Comparison of ENCODE assay signal across 17 cellular contexts in genomic region chr6:138098306-138098705, GRCh38. TPM values are rescaled to one million over a fixed set of nuclear protein-coding genes. Genes with fewer than 3 reads are reported as not detected.
DNase-seq lines count a peak whose midpoint lies in the region; ATAC-seq and TF ChIP-seq lines count a peak whose summit lies in the region.
"Had no signal": no experiment of that assay in that cellular context is flagged by ENCODE, and none has a peak within 500 bp of the region (broad histone marks: within the 10 kb centered on the region; RNA-seq: fewer than 3 reads in every experiment).

No MANE protein-coding gene starts in this region.

- H3K9me3 Mint-ChIP-seq in MCF 10A (ENCODE audit: unreplicated experiment), result no peaks in the 10 kb centered on the region
- H3K9me3 Mint-ChIP-seq in activated naive CD8-positive, alpha-beta T cell treated with anti-CD3 and anti-CD28 coated beads for 36 hours, result peaks cover 2% of the 10 kb centered on the region
- H3K9me3 Mint-ChIP-seq: HFFc6 had no signal

- peak overlapping the region; percentile 59 for H3K27ac Mint-ChIP-seq in MCF 10A (ENCODE audit: low read depth, unreplicated experiment)
- no peak overlapping the region for H3K27ac Mint-ChIP-seq in activated naive CD8-positive, alpha-beta T cell treated with anti-CD3 and anti-CD28 coated beads for 36 hours
- H3K27ac Mint-ChIP-seq: CD14-positive monocyte; CD8-positive, alpha-beta T cell; H9; HFFc6 had no signal

- POLR2A ChIA-PET in MCF 10A (lab: Yijun Ruan, JAX), result interaction anchor here (0.8 to 10.9 kb wide), 7 partner anchors 8 to 298 kb away, joined by 3 to 505 read pairs (median 29); no protein-coding TSS in a partner anchor

- H3K27me3 Mint-ChIP-seq in MCF 10A (ENCODE audit: insufficient read depth, unreplicated experiment), result no peaks in the 10 kb centered on the region
- peaks cover 33% of the 10 kb centered on the region for H3K27me3 Mint-ChIP-seq in activated naive CD8-positive, alpha-beta T cell treated with anti-CD3 and anti-CD28 coated beads for 36 hours

- H3K27ac ChIP-seq in breast epithelium (no peak overlapping the region), esophagus squamous epithelium (peak overlapping the region; percentile 39 to 99 (median 98)), suprapubic skin (peak overlapping the region; percentile 96)
- H3K27ac ChIP-seq: 22Rv1, HL-60 had no signal

- ATAC-seq in HG03378 (IDR thresholded peaks at IDR 0.05; ENCODE audit: unreplicated experiment), result no peak
- ATAC-seq: CD8-positive, alpha-beta T cell had no signal

- 76 to 83% methylated on average over 2 of the region's 2 CpGs for WGBS in esophagus squamous epithelium, 2 donors
- WGBS in suprapubic skin, result 76% methylated on average over 2 of the region's 2 CpGs

- H3K27me3 ChIP-seq in breast epithelium (no peaks in the 10 kb centered on the region), esophagus squamous epithelium (no peaks in the 10 kb centered on the region), suprapubic skin (no peaks in the 10 kb centered on the region)

- no peak for TF ChIP-seq CTCF in MCF 10A (IDR thresholded peaks at IDR 0.05; ENCODE audit: unreplicated experiment)
- TF ChIP-seq CTCF in breast epithelium (IDR thresholded peaks at IDR 0.05), result no peak
- no peak for TF ChIP-seq CTCF in esophagus squamous epithelium (IDR thresholded peaks at IDR 0.05)
- no peak for TF ChIP-seq CTCF in suprapubic skin (IDR thresholded peaks at IDR 0.05)

- H3K4me1 ChIP-seq in breast epithelium (no peaks in the 10 kb centered on the region), esophagus squamous epithelium (peaks cover 0 to 99% (median 6%) of the 10 kb centered on the region in 3 donors), suprapubic skin (peaks cover 42% of the 10 kb centered on the region)

- intact Hi-C loops in MCF 10A (cut with micrococcal nuclease), result no loop called here
- intact Hi-C loops in breast epithelium (cut with DNase I; ENCODE audit: low total_unique reads), result no loop called here
- intact Hi-C loops in esophagus squamous epithelium (cut with DNase I), result no loop called here

- H3K4me3 ChIP-seq in breast epithelium, result no peak overlapping the region
- H3K4me3 ChIP-seq in esophagus squamous epithelium, result no peak overlapping the region
- H3K4me3 ChIP-seq in suprapubic skin, result no peak overlapping the region

- H3K4me3 Mint-ChIP-seq in MCF 10A (ENCODE audit: unreplicated experiment), result no peak overlapping the region
- H3K4me3 Mint-ChIP-seq in activated naive CD8-positive, alpha-beta T cell treated with anti-CD3 and anti-CD28 coated beads for 36 hours, result no peak overlapping the region
- H3K4me3 Mint-ChIP-seq: CD14-positive monocyte; CD8-positive, alpha-beta T cell; H9; HFFc6 had no signal

- BruUV-seq in MCF 10A (replicated peaks; lab: Mats Ljungman, UMichigan), result no TSS peak

- peaks cover 35% of the 10 kb centered on the region for H3K4me1 Mint-ChIP-seq in MCF 10A (ENCODE audit: insufficient read depth, unreplicated experiment)
- H3K4me1 Mint-ChIP-seq in activated naive CD8-positive, alpha-beta T cell treated with anti-CD3 and anti-CD28 coated beads for 36 hours, result no peaks in the 10 kb centered on the region
- H3K4me1 Mint-ChIP-seq: CD14-positive monocyte had no signal

- peaks cover 76% of the 10 kb centered on the region for H3K36me3 Mint-ChIP-seq in MCF 10A (ENCODE audit: insufficient read depth, unreplicated experiment)
- peaks cover 6% of the 10 kb centered on the region for H3K36me3 Mint-ChIP-seq in activated naive CD8-positive, alpha-beta T cell treated with anti-CD3 and anti-CD28 coated beads for 36 hours
- H3K36me3 Mint-ChIP-seq: CD14-positive monocyte; CD8-positive, alpha-beta T cell had no signal

- no peaks in the 10 kb centered on the region for H3K36me3 ChIP-seq in breast epithelium
- H3K36me3 ChIP-seq in esophagus squamous epithelium, result peaks cover 9 to 62% (median 10%) of the 10 kb centered on the region in 3 donors
- H3K36me3 ChIP-seq in suprapubic skin, result peaks cover 19% of the 10 kb centered on the region

- DNase-seq in MCF 10A (ENCODE audit: unreplicated experiment) (no peak), breast epithelium (ENCODE audit: low spot score in 2 of 2) (no peak), esophagus squamous epithelium (lab: John Stamatoyannopoulos, UW) (no peak), suprapubic skin (ENCODE audit: low spot score in 2 of 2) (no peak), anterior cingulate cortex (lab: John Stamatoyannopoulos, UW) (no peak)
- no peak for DNase-seq in activated naive CD8-positive, alpha-beta T cell treated with anti-CD3 and anti-CD28 coated beads for 36 hours
- DNase-seq: Caco-2; CD8-positive, alpha-beta T cell; DND-41; GDM1; GOT3; H9; HFFc6 had no signal

- H3K9me3 ChIP-seq in breast epithelium, result no peaks in the 10 kb centered on the region
- H3K9me3 ChIP-seq in esophagus squamous epithelium, result no peaks in the 10 kb centered on the region
- H3K9me3 ChIP-seq in suprapubic skin, result no peaks in the 10 kb centered on the region
- H3K9me3 ChIP-seq: Caco-2 had no signal

- TF ChIP-seq POLR2A in breast epithelium (IDR thresholded peaks at IDR 0.05) (no peak), esophagus squamous epithelium (IDR thresholded peaks at IDR 0.05) (no peak), suprapubic skin (IDR thresholded peaks at IDR 0.05) (no peak)

- TF ChIP-seq EP300 in suprapubic skin (IDR thresholded peaks at IDR 0.05), result no peak

- CTCF ChIA-PET in MCF 10A (lab: Yijun Ruan, JAX), result interaction anchor here (0.6 to 2.7 kb wide), 3 partner anchors 9 to 96 kb away, joined by 3 to 11 read pairs (median 3); no protein-coding TSS in a partner anchor

RNA-seq across cellular contexts. Expression of gene PERP, which starts 8.9 kb away (rescaled TPM):
- total RNA-seq in MCF 10A (2022) (103 and 120 TPM in 2 replicates), breast epithelium (100 to 1,000 TPM in 1 of 3 donors, 10 to 100 TPM in 2; 62.9 to 176 (median 82.3) TPM), esophagus squamous epithelium (100 to 1,000 TPM; 586 to 976 (median 833) TPM), suprapubic skin (1,000 to 10,000 TPM in 3 of 4 donors, 100 to 1,000 TPM in 1; 715 to 1,965 (median 1,827) TPM)
- total RNA-seq in activated naive CD8-positive, alpha-beta T cell treated with anti-CD3 and anti-CD28 coated beads for 36 hours, result 1 to 10 TPM; 2.0 to 2.1 TPM

Comparison
In these comparisons a context has a peak if more than half of its experiments do, and no peak if none do; other contexts are left out.
1. H3K27ac ChIP-seq: peak in esophagus squamous epithelium (4 of 4) and suprapubic skin (single experiment); none in breast epithelium (0 of 2).
2. RNA of gene PERP, which starts 8.9 kb away (total RNA-seq): 715 to 1,965 TPM in suprapubic skin, 586 to 976 TPM in esophagus squamous epithelium, 103 to 120 TPM in MCF 10A and 62.9 to 176 TPM in breast epithelium; 2.0 to 2.1 TPM in activated naive CD8-positive, alpha-beta T cell treated with anti-CD3 and anti-CD28 coated beads for 36 hours; every median in the first group is over 10 times any median in the second.